21 cellular contexts compared by ENCODE assay signal in genomic region chr17:6577686-6578263, GRCh38. TPM values are rescaled to one million over a fixed set of nuclear protein-coding genes. Genes with fewer than 3 reads are reported as not detected.
A peak's percentile ranks its signal among the peaks of the same experiment; 100 is the strongest.
DNase-seq lines count a peak whose midpoint lies in the region; ATAC-seq and TF ChIP-seq lines count a peak whose summit lies in the region.
"Had no signal": no experiment of that assay in that cellular context is flagged by ENCODE, and none has a peak within 500 bp of the region (broad histone marks: within the 10 kb centered on the region; RNA-seq: fewer than 3 reads in every experiment).

No MANE protein-coding gene starts in this region.

- H3K36me3 ChIP-seq in mucosa of descending colon (ENCODE audit: low read depth): no peaks in the 10 kb centered on the region
- H3K36me3 ChIP-seq: BE2C, right lobe of liver, uterus had no signal

- H3K4me3 Mint-ChIP-seq in T-helper 2 cell treated with Interferon-gamma antibody and Interleukin-4, amounts not matched to agents 5 μg/mL and 100 μg/mL, for 36 hours: no peak overlapping the region
- H3K4me3 Mint-ChIP-seq: activated CD4-positive, alpha-beta memory T cell treated with anti-CD3 and anti-CD28 coated beads, Interleukin-2, amount 10 ng/mL, durations not matched to agents 7 days and 5 days; HFFc6; naive thymus-derived CD8-positive, alpha-beta T cell; T-helper 1 cell treated with Interleukin-12 subunit alpha and Interleukin-12 subunit beta and Interleukin-4 antibody, amounts not matched to agents 30 μg/mL and 1 μg/mL, for 36 hours had no signal

- peak overlapping the region; percentile 32 for H3K27ac Mint-ChIP-seq in T-helper 2 cell treated with Interferon-gamma antibody and Interleukin-4, amounts not matched to agents 5 μg/mL and 100 μg/mL, for 36 hours
- H3K27ac Mint-ChIP-seq: activated CD4-positive, alpha-beta memory T cell treated with anti-CD3 and anti-CD28 coated beads, Interleukin-2, amount 10 ng/mL, durations not matched to agents 7 days and 5 days; T-helper 1 cell treated with Interleukin-12 subunit alpha and Interleukin-12 subunit beta and Interleukin-4 antibody, amounts not matched to agents 30 μg/mL and 1 μg/mL, for 36 hours had no signal

- H3K9me3 ChIP-seq in mucosa of descending colon: no peaks in the 10 kb centered on the region
- H3K9me3 ChIP-seq: BE2C, pancreas, right lobe of liver, uterus had no signal

- H3K9me3 Mint-ChIP-seq in T-helper 2 cell treated with Interferon-gamma antibody and Interleukin-4, amounts not matched to agents 5 μg/mL and 100 μg/mL, for 36 hours: no peaks in the 10 kb centered on the region
- H3K9me3 Mint-ChIP-seq: activated CD4-positive, alpha-beta memory T cell treated with anti-CD3 and anti-CD28 coated beads, Interleukin-2, amount 10 ng/mL, durations not matched to agents 7 days and 5 days; HFFc6; naive thymus-derived CD8-positive, alpha-beta T cell; T-helper 1 cell treated with Interleukin-12 subunit alpha and Interleukin-12 subunit beta and Interleukin-4 antibody, amounts not matched to agents 30 μg/mL and 1 μg/mL, for 36 hours had no signal

- H3K4me1 ChIP-seq in mucosa of descending colon (ENCODE audit: low read depth): no peaks in the 10 kb centered on the region
- H3K4me1 ChIP-seq: BE2C, pancreas, right lobe of liver, uterus had no signal

- H3K4me1 Mint-ChIP-seq in T-helper 2 cell treated with Interferon-gamma antibody and Interleukin-4, amounts not matched to agents 5 μg/mL and 100 μg/mL, for 36 hours (ENCODE audit: low read depth): peaks cover 12% of the 10 kb centered on the region

- peaks cover 12% of the 10 kb centered on the region for H3K36me3 Mint-ChIP-seq in T-helper 2 cell treated with Interferon-gamma antibody and Interleukin-4, amounts not matched to agents 5 μg/mL and 100 μg/mL, for 36 hours (ENCODE audit: low read depth)

- TF ChIP-seq CTCF in epithelial cell of esophagus (IDR thresholded peaks at IDR 0.05; ENCODE audit: insufficient read depth, low read depth, low read length, missing control alignments): no peak
- TF ChIP-seq CTCF in mucosa of descending colon (IDR thresholded peaks at IDR 0.05): no peak

- no peaks in the 10 kb centered on the region for H3K27me3 Mint-ChIP-seq in T-helper 2 cell treated with Interferon-gamma antibody and Interleukin-4, amounts not matched to agents 5 μg/mL and 100 μg/mL, for 36 hours (ENCODE audit: low read depth)
- H3K27me3 Mint-ChIP-seq: activated CD4-positive, alpha-beta memory T cell treated with anti-CD3 and anti-CD28 coated beads, Interleukin-2, amount 10 ng/mL, durations not matched to agents 7 days and 5 days; naive thymus-derived CD8-positive, alpha-beta T cell had no signal

- H3K4me3 ChIP-seq in epithelial cell of esophagus (ENCODE audit: low read length): no peak overlapping the region
- no peak overlapping the region for H3K4me3 ChIP-seq in mucosa of descending colon
- H3K4me3 ChIP-seq: pancreas, right lobe of liver, uterus had no signal

- peak; percentile 96 for ATAC-seq in mucosa of descending colon
- ATAC-seq: naive thymus-derived CD8-positive, alpha-beta T cell; pancreas had no signal

- DNase-seq in T-helper 2 cell treated with Interferon-gamma antibody and Interleukin-4, amounts not matched to agents 5 μg/mL and 100 μg/mL, for 36 hours (ENCODE audit: low spot score): no peak
- DNase-seq in T-helper 2 cell (no peak), NCI-H510A (lab: John Stamatoyannopoulos, UW) (peak; percentile 3), epithelial cell of esophagus (ENCODE audit: low read depth) (peak; percentile 92), mucosa of descending colon (peak in 2 of 3 donors; percentile 67 to 74), 8988T (no peak), SW 1271 (lab: John Stamatoyannopoulos, UW) (no peak), OCI-M1 (lab: John Stamatoyannopoulos, UW) (no peak)
- DNase-seq: activated CD4-positive, alpha-beta memory T cell treated with anti-CD3 and anti-CD28 coated beads, Interleukin-2, amount 10 ng/mL, durations not matched to agents 7 days and 5 days; activated naive CD4-positive, alpha-beta T cell; BE2C; HFFc6; naive thymus-derived CD8-positive, alpha-beta T cell; NCI-H1417; NCI-H526; pancreas; right lobe of liver; SHP77; stimulated activated CD4-positive, alpha-beta T cell treated with anti-CD3 and anti-CD28 coated beads, Interleukin-15, amount 100 ng/mL, for 24 hours; uterus had no signal

- intact Hi-C loops in mucosa of descending colon (cut with DNase I, micrococcal nuclease): no loop called here

RNA-seq across cellular contexts. Expression of gene PITPNM3, which starts 21.4 kb away (rescaled TPM):
- 10 to 100 TPM; 12.2 to 15.9 (median 15.6) TPM for total RNA-seq in mucosa of descending colon

Comparison
In these comparisons a context has a peak if more than half of its experiments do, and no peak if none do; other contexts are left out.
1. DNase-seq: peak in NCI-H510A (single experiment), epithelial cell of esophagus (single experiment) and mucosa of descending colon (2 of 3); none in T-helper 2 cell treated with Interferon-gamma antibody and Interleukin-4, amounts not matched to agents 5 μg/mL and 100 μg/mL, for 36 hours (single experiment), T-helper 2 cell (0 of 5), 8988T (single experiment), SW 1271 (0 of 2) and OCI-M1 (single experiment).